In genomic region chr11:10864688-10865087, GRCh38 we compare ENCODE assay signal across 16 cellular contexts. TPM values are rescaled to one million over a fixed set of nuclear protein-coding genes. Genes with fewer than 3 reads are reported as not detected.
DNase-seq lines count a peak whose midpoint lies in the region; ATAC-seq, FAIRE-seq and TF ChIP-seq lines count a peak whose summit lies in the region.
"Had no signal": no experiment of that assay in that cellular context is flagged by ENCODE, and none has a peak within 500 bp of the region (broad histone marks: within the 10 kb centered on the region; RNA-seq: fewer than 3 reads in every experiment).

No MANE protein-coding gene starts in this region.

- peak overlapping the region; percentile 7 for H3K4me2 ChIP-seq in fibroblast of lung (ENCODE audit: extremely low read depth, insufficient read depth, low read length)
- H3K4me2 ChIP-seq in keratinocyte (ENCODE audit: control insufficient read depth, extremely low read depth, insufficient read depth, low read depth, low read length): peak overlapping the region; percentile 74

- H3K36me3 ChIP-seq in SK-N-MC (ENCODE audit: insufficient read depth, low read length): no peaks in the 10 kb centered on the region
- H3K36me3 ChIP-seq in fibroblast of lung (ENCODE audit: control insufficient read depth, insufficient read depth, low read length): no peaks in the 10 kb centered on the region
- H3K36me3 ChIP-seq in keratinocyte (ENCODE audit: control insufficient read depth in 2 of 2, extremely low read depth in 1 of 2, insufficient read depth in 2 of 2, low read length in 2 of 2): no peaks in the 10 kb centered on the region
- no peaks in the 10 kb centered on the region for H3K36me3 ChIP-seq in thoracic aorta

- H2AFZ ChIP-seq in fibroblast of lung (ENCODE audit: low read length) (no peak overlapping the region), keratinocyte (ENCODE audit: control insufficient read depth, low read length) (peak overlapping the region; percentile 86)

- H4K20me1 ChIP-seq in fibroblast of lung (ENCODE audit: control insufficient read depth, extremely low read depth, insufficient read depth, low read length) (no peaks in the 10 kb centered on the region), keratinocyte (ENCODE audit: control insufficient read depth, extremely low read depth, insufficient read depth, low read length) (no peaks in the 10 kb centered on the region)

- H3K9ac ChIP-seq in SK-N-MC (ENCODE audit: insufficient read length) (no peak overlapping the region), fibroblast of lung (ENCODE audit: insufficient read depth, low read length) (no peak overlapping the region), keratinocyte (ENCODE audit: control insufficient read depth, extremely low read depth, insufficient read depth, low read length) (peak overlapping the region; percentile 24)

- H3K9me3 ChIP-seq in SK-N-MC (ENCODE audit: low read depth, low read length) (0 out of 2 replicates have a peak, but pooled peaks cover 4% of the 10 kb centered on the region), fibroblast of lung (ENCODE audit: control insufficient read depth, insufficient read depth, low read depth, low read length) (no peaks in the 10 kb centered on the region), keratinocyte (ENCODE audit: control insufficient read depth, low read depth, low read length) (no peaks in the 10 kb centered on the region), thoracic aorta (no peaks in the 10 kb centered on the region)

- peaks cover 6% of the 10 kb centered on the region for H3K4me1 ChIP-seq in fibroblast of lung (ENCODE audit: control insufficient read depth, extremely low read depth, insufficient read depth, low read length)
- H3K4me1 ChIP-seq in keratinocyte (ENCODE audit: control insufficient read depth, extremely low read depth, insufficient read depth, low read length): peaks cover 13% of the 10 kb centered on the region
- peaks cover 51 to 84% of the 10 kb centered on the region in 2 donors for H3K4me1 ChIP-seq in thoracic aorta (ENCODE audit: control insufficient read depth in 1 of 2, low read depth in 2 of 2)

- H3K27me3 ChIP-seq in fibroblast of lung (ENCODE audit: control insufficient read depth, insufficient read depth, low read length) (no peaks in the 10 kb centered on the region), keratinocyte (ENCODE audit: control insufficient read depth, extremely low read depth, insufficient read depth, low read length) (no peaks in the 10 kb centered on the region), thoracic aorta (replicated peaks; ENCODE audit: insufficient read depth) (no peaks in the 10 kb centered on the region)

- DNase-seq in SK-N-MC (ENCODE audit: low read depth, low spot score) (no peak), fibroblast of lung (ENCODE audit: low read depth in 2 of 2) (peak; percentile 55 to 62), keratinocyte (ENCODE audit: low read depth, low spot score) (no peak), thoracic aorta (ENCODE audit: low spot score) (no peak), KBM-7 (no peak)
- DNase-seq in activated T-cell treated with anti-CD3 and anti-CD28 coated beads, Interleukin-2, amount 50 U/mL, for 1 hour: no peak
- DNase-seq: activated CD4-positive, alpha-beta T cell treated with anti-CD3 and anti-CD28 coated beads for 48 hours; activated naive CD8-positive, alpha-beta T cell treated with anti-CD3 and anti-CD28 coated beads for 36 hours; CD4-positive, CD25-positive, alpha-beta regulatory T cell; DMS153; GDM1; HCEC 1CT; NCI-H187 had no signal

- H3K27ac ChIP-seq in SK-N-MC (peak overlapping the region; percentile 29; the same call in 1 of the 2 replicates), fibroblast of lung (ENCODE audit: insufficient read depth, low read length) (no peak overlapping the region), keratinocyte (ENCODE audit: control insufficient read depth, insufficient read depth, low read length) (no peak overlapping the region), thoracic aorta (peak overlapping the region; percentile 70 to 98)
- H3K27ac ChIP-seq: epithelial cell of prostate, RWPE1 had no signal

- in situ Hi-C loops in KBM-7 (cut with MboI; ENCODE audit: low pct_unique_long_range_greater_than_20kb, low sequenced_read_pairs): no loop called here

- H3K4me3 ChIP-seq in SK-N-MC (no peak overlapping the region), fibroblast of lung (replicated peaks in 1 of 4; ENCODE audit: control extremely low read depth in 1 of 4, insufficient read depth in 1 of 4, low read depth in 3 of 4, low read length in 4 of 4) (no peak overlapping the region), keratinocyte (ENCODE audit: control insufficient read depth in 2 of 3, extremely low read depth in 1 of 3, insufficient read depth in 2 of 3, low read depth in 1 of 3, low read length in 3 of 3) (peak overlapping the region in 2 of 3 experiments; percentile 31 to 39), thoracic aorta (peak overlapping the region; percentile 36)

- H3K79me2 ChIP-seq in fibroblast of lung (ENCODE audit: control insufficient read depth, insufficient read depth, low read length) (peaks cover 11% of the 10 kb centered on the region), keratinocyte (ENCODE audit: control insufficient read depth, insufficient read depth, low read length) (peaks cover 5% of the 10 kb centered on the region)

- FAIRE-seq in keratinocyte (lab: Jason Lieb, UNC): no peak

- dilution Hi-C loops in keratinocyte (cut with MboI; ENCODE audit: extremely low pct_ligation_motif_present, low sequenced_read_pairs): no loop called here

- no peak for ATAC-seq in thoracic aorta (ENCODE audit: insufficient number of reproducible peaks, low FRiP score, low read depth)
- ATAC-seq in GM21390 (IDR thresholded peaks at IDR 0.05; ENCODE audit: unreplicated experiment): no peak

- TF ChIP-seq CTCF in fibroblast of lung (conservative IDR thresholded peaks at IDR 0.05 in 1 of 2, IDR thresholded peaks at IDR 0.05 in 1 of 2; ENCODE audit: low read depth in 1 of 2, low read length in 2 of 2) (no peak), keratinocyte (optimal IDR thresholded peaks at IDR 0.05 in 1 of 3, IDR thresholded peaks at IDR 0.05 in 1 of 3, conservative IDR thresholded peaks at IDR 0.05 in 1 of 3; ENCODE audit: extremely low read depth in 1 of 3, insufficient read depth in 2 of 3, low read length in 3 of 3) (no peak), thoracic aorta (IDR thresholded peaks at IDR 0.05) (no peak)

- H3K9me1 ChIP-seq in keratinocyte (ENCODE audit: control insufficient read depth, extremely low read depth, insufficient read depth, low read length): no peaks in the 10 kb centered on the region

RNA-seq across cellular contexts. Expression of gene ZBED5, which starts 6.8 kb away (rescaled TPM):
- total RNA-seq in fibroblast of lung: 22.6 and 29.4 TPM in 2 replicates
- 54.2 and 61.3 TPM in 2 replicates for polyA plus RNA-seq in fibroblast of lung
- polyA plus RNA-seq in fibroblast of lung (2012): 22.2 and 30.6 TPM in 2 replicates
- polyA minus RNA-seq in fibroblast of lung (ENCODE audit: low replicate concordance): 278 and 351 TPM in 2 replicates
- polyA plus RNA-seq in keratinocyte: 33.0 to 85.0 TPM (median 75.1 TPM) in 3 replicates
- polyA plus RNA-seq in keratinocyte (2011; ENCODE audit: low read depth): 10.8 TPM
- polyA plus RNA-seq in keratinocyte (2011; cell fraction: cytosol; rRNA removed): 18.9 and 48.6 TPM in 2 replicates
- 101 and 129 TPM in 2 replicates for polyA plus RNA-seq in keratinocyte (2011; cell fraction: nucleus; rRNA removed)
- 19.3 and 20.8 TPM in 2 replicates for polyA plus RNA-seq in keratinocyte (2012; ENCODE audit: low replicate concordance)
- polyA minus RNA-seq in keratinocyte: 100 to 141 TPM (median 115 TPM) in 3 replicates
- polyA minus RNA-seq in keratinocyte (2011; cell fraction: cytosol; rRNA and poly(A)+ RNA removed): 22.6 TPM
- 68.4 and 106 TPM in 2 replicates for polyA minus RNA-seq in keratinocyte (2011; cell fraction: nucleus; rRNA and poly(A)+ RNA removed)
- 10 to 100 TPM; 37.4 to 39.7 TPM for total RNA-seq in thoracic aorta

RNA-seq across cellular contexts. Expression of gene EIF4G2, which starts 56.0 kb away (rescaled TPM):
- 599 and 964 TPM in 2 replicates for total RNA-seq in fibroblast of lung
- polyA plus RNA-seq in fibroblast of lung: 1,024 and 1,178 TPM in 2 replicates
- 650 and 657 TPM in 2 replicates for polyA plus RNA-seq in fibroblast of lung (2012)
- 561 and 1,024 TPM in 2 replicates for polyA minus RNA-seq in fibroblast of lung (ENCODE audit: low replicate concordance)
- 502 to 643 TPM (median 628 TPM) in 3 replicates for polyA plus RNA-seq in keratinocyte
- 1,039 TPM for polyA plus RNA-seq in keratinocyte (2011; ENCODE audit: low read depth)
- polyA plus RNA-seq in keratinocyte (2011; cell fraction: cytosol; rRNA removed): 397 and 918 TPM in 2 replicates
- 418 and 507 TPM in 2 replicates for polyA plus RNA-seq in keratinocyte (2011; cell fraction: nucleus; rRNA removed)
- 358 and 479 TPM in 2 replicates for polyA plus RNA-seq in keratinocyte (2012; ENCODE audit: low replicate concordance)
- 448 to 733 TPM (median 701 TPM) in 3 replicates for polyA minus RNA-seq in keratinocyte
- 465 TPM for polyA minus RNA-seq in keratinocyte (2011; cell fraction: cytosol; rRNA and poly(A)+ RNA removed)
- 235 and 415 TPM in 2 replicates for polyA minus RNA-seq in keratinocyte (2011; cell fraction: nucleus; rRNA and poly(A)+ RNA removed)
- total RNA-seq in thoracic aorta: 100 to 1,000 TPM; 361 to 564 TPM

Comparison
In these comparisons a context has a peak if more than half of its experiments do, and no peak if none do; other contexts are left out.
1. DNase-seq: peak in fibroblast of lung (2 of 2); none in SK-N-MC (single experiment), keratinocyte (single experiment), thoracic aorta (single experiment), KBM-7 (single experiment) and activated T-cell treated with anti-CD3 and anti-CD28 coated beads, Interleukin-2, amount 50 U/mL, for 1 hour (single experiment).
2. H3K27ac ChIP-seq: peak in SK-N-MC (single experiment) and thoracic aorta (2 of 2); none in fibroblast of lung (single experiment) and keratinocyte (single experiment).
3. H3K4me3 ChIP-seq: peak in keratinocyte (2 of 3) and thoracic aorta (single experiment); none in SK-N-MC (single experiment) and fibroblast of lung (0 of 4).